In genomic region chr5:80417973-80418372, GRCh38 we compare ENCODE assay signal across 8 cellular contexts.
"Had no signal": no experiment of that assay in that cellular context is flagged by ENCODE, and none has a peak within 500 bp of the region (broad histone marks: within the 10 kb centered on the region; RNA-seq: fewer than 3 reads in every experiment).

No MANE protein-coding gene starts in this region.

- H3K27ac Mint-ChIP-seq: IgD-negative memory B cell had no signal

- H3K4me2 ChIP-seq: KMS-11 had no signal

- ATAC-seq: HepG2 had no signal

- FAIRE-seq: HepG2, HTR-8/SVneo had no signal

- H3K9ac ChIP-seq: KMS-11 had no signal

- H3K27ac ChIP-seq: HL-60, KMS-11 had no signal

- DNase-seq: IMR-90, KBM-7, KG1 had no signal

- H3K27me3 Mint-ChIP-seq: IgD-negative memory B cell had no signal

- H3K4me3 Mint-ChIP-seq: IgD-negative memory B cell had no signal
